In the genomic region with DNA sequence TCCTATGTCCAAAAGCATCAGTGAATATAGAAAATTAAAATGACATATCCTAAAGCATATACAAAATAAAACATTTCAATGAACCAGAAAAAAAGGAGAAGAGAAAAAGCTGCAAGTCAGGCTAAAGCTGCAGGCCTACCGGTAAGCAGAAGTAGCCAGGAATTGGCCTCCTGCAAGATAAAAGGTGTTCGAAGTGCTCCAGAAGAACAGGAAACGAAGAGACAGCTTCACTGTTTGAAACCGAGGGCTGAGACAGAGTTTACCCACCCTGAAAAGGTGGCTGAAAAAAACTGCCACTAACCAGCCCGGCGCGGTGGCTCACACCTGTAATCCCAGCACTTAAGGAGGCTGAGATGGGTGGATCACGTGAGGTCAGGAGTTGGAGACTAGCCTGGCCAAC, we compare ENCODE assay signal across 9 cellular contexts. TPM values are rescaled to one million over a fixed set of nuclear protein-coding genes. Genes with fewer than 3 reads are reported as not detected.
A peak's percentile ranks its signal among the peaks of the same experiment; 100 is the strongest.
DNase-seq lines count a peak whose midpoint lies in the region; ATAC-seq, FAIRE-seq and TF ChIP-seq lines count a peak whose summit lies in the region.
"Had no signal": no experiment of that assay in that cellular context is flagged by ENCODE, and none has a peak within 500 bp of the region (broad histone marks: within the 10 kb centered on the region; RNA-seq: fewer than 3 reads in every experiment).

No MANE protein-coding gene starts in this region.

- H4K20me1 ChIP-seq in MM.1S (ENCODE audit: insufficient read depth, low read length), result no peaks in the 10 kb centered on the region

- H3K4me1 ChIP-seq in MM.1S (ENCODE audit: low read length), result peaks cover 40% of the 10 kb centered on the region

- H3K4me3 ChIP-seq in MM.1S (ENCODE audit: low read length) (peak overlapping the region; percentile 53), dorsolateral prefrontal cortex (no peak overlapping the region)

- FAIRE-seq in GM12891 (lab: Jason Lieb, UNC), result peak; percentile 69

- peaks cover 42% of the 10 kb centered on the region for H3F3A ChIP-seq in MM.1S (ENCODE audit: insufficient read depth, low read length)

- TF ChIP-seq CTCF in MM.1S (IDR thresholded peaks at IDR 0.05; ENCODE audit: low read length), result no peak
- TF ChIP-seq CTCF in dorsolateral prefrontal cortex (IDR thresholded peaks at IDR 0.05 in 54 of 56, conservative IDR thresholded peaks at IDR 0.05 in 2 of 56; ENCODE audit: low read depth in 1 of 56, partially characterized antibody in 56 of 56), result no peak

- H3K27ac ChIP-seq in MM.1S (ENCODE audit: low read length), result peak overlapping the region; percentile 68
- H3K27ac ChIP-seq in dorsolateral prefrontal cortex, result peak overlapping the region in 41 of 59 donors; percentile 4 to 83 (median 58)

- no peak for TF ChIP-seq POLR2A in GM12891 (IDR thresholded peaks at IDR 0.05; ENCODE audit: low read depth, low read length)

- no peak for DNase-seq in GM12891 (ENCODE audit: insufficient read length, low spot score)
- DNase-seq in MM.1S, result peak; percentile 85
- no peak for DNase-seq in dorsolateral prefrontal cortex
- DNase-seq in NCI-H2171 treated with DMSO at 0.1 percent for 48 hours (lab: John Stamatoyannopoulos, UW), result no peak
- no peak for DNase-seq in iPS-NIHi7 (ENCODE audit: extremely low spot score)
- no peak for DNase-seq in retina
- DNase-seq in NCI-H2081 (lab: John Stamatoyannopoulos, UW), result no peak
- DNase-seq: GOT3 had no signal

- intact Hi-C loops in dorsolateral prefrontal cortex (cut with DNase I), result loop anchor here in 1 of 2 donors (5.0 kb wide), 1 partner anchor 38 kb away; the partner anchor contains the start of genes NSL1 and TATDN3

- 0 out of 2 replicates have a peak overlapping the region, but pooled peaks have one; percentile 5 for H2AFZ ChIP-seq in MM.1S (ENCODE audit: low read length)

- H3K4me2 ChIP-seq in MM.1S (ENCODE audit: low read depth, low read length), result peak overlapping the region; percentile 89

- no peaks in the 10 kb centered on the region for H3K36me3 ChIP-seq in MM.1S (replicated peaks; ENCODE audit: insufficient read depth, low read length)

- H3K9ac ChIP-seq in MM.1S (ENCODE audit: low read length), result no peak overlapping the region; the same call in 1 of the 2 replicates

- H3K9me3 ChIP-seq in MM.1S (replicated peaks; ENCODE audit: insufficient read depth, low read length), result no peaks in the 10 kb centered on the region

- H3K9me2 ChIP-seq in MM.1S (replicated peaks; ENCODE audit: insufficient read depth, low read length), result no peaks in the 10 kb centered on the region

- peak; percentile 48 for ATAC-seq in GM21528 (IDR thresholded peaks at IDR 0.05; ENCODE audit: low FRiP score, unreplicated experiment)

- H3K27me3 ChIP-seq in MM.1S (replicated peaks; ENCODE audit: insufficient read depth, low read length) (no peaks in the 10 kb centered on the region), dorsolateral prefrontal cortex (no peaks in the 10 kb centered on the region)

- peaks cover 14% of the 10 kb centered on the region for H3K79me2 ChIP-seq in MM.1S (ENCODE audit: low read length)

TF ChIP-seq in GM12891, 5 proteins besides CTCF, POLR2A, EP300 and RAD21:
- no peak for TF ChIP-seq POU2F2 (IDR thresholded peaks at IDR 0.05; ENCODE audit: low read depth, low read length)
- TF ChIP-seq SPI1 (IDR thresholded peaks at IDR 0.05; ENCODE audit: low read depth, low read length), result peak; percentile 37; the same call in 1 of the 2 replicates
- no peak for TF ChIP-seq TAF1 (IDR thresholded peaks at IDR 0.05; ENCODE audit: low read depth, low read length)
- no peak for TF ChIP-seq PAX5 (IDR thresholded peaks at IDR 0.05; ENCODE audit: insufficient read depth, low read length, severe bottlenecking)
- no peak for TF ChIP-seq POLR2AphosphoS5 (IDR thresholded peaks at IDR 0.05; ENCODE audit: low read depth, low read length)

RNA-seq across cellular contexts. Expression of gene NSL1, which starts 37.4 kb away (rescaled TPM):
- polyA plus RNA-seq in GM12891 (2012; ENCODE audit: low read depth, missing spikeins), result 20.4 TPM
- 10 to 100 TPM; 33.9 to 65.0 (median 45.3) TPM for total RNA-seq in dorsolateral prefrontal cortex

RNA-seq across cellular contexts. Expression of gene TATDN3, which starts 37.5 kb away (rescaled TPM):
- polyA plus RNA-seq in GM12891 (2012; ENCODE audit: low read depth, missing spikeins), result 11.1 TPM
- total RNA-seq in dorsolateral prefrontal cortex, result 10 to 100 TPM; 17.4 to 66.3 (median 32.1) TPM

RNA-seq across cellular contexts. Expression of gene BATF3, which starts 54.6 kb away (rescaled TPM):
- 20.3 TPM for polyA plus RNA-seq in GM12891 (2012; ENCODE audit: low read depth, missing spikeins)
- 10 to 100 TPM in 19 of 120 experiments, 1 to 10 TPM in 101; 3.4 to 14.4 (median 7.2) TPM for total RNA-seq in dorsolateral prefrontal cortex
